11 cellular contexts compared by ENCODE assay signal in the genomic region with DNA sequence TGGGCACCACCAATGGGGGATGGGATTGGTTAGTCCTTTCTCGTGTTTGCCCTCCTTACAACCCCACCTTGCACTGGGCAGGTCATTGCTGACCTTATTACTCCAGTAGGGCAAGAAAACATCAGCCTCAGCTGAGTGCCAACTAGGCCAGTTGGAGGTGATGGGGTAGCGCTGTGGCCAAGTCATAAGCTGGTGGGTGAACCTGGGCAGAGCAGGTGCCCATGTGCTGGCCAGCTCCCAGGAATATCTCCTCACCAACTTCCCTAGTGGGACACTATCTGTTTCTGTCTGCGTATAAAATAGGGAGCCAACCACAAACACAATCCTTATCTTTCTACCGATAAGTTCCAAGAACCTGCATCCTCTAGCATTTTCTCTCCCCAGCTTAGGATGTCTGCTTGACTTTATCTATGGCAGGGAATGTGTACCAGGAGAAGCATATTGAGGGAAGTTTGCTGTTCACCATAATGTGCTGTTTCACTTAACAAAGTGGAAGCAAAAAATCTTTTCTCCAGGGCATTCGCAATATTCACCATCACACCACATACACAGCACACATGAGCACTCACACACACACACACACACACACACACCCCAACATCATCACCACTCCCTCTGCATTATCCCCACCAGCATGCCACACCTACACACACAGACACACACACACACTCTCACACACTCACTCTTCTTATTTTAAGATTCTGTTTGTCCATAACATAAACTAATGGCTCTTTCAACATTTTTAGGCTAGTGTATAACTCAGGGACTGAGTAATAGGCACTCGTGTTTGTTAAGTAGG.
DNase-seq lines count a peak whose midpoint lies in the region; ATAC-seq and TF ChIP-seq lines count a peak whose summit lies in the region.
"Had no signal": no experiment of that assay in that cellular context is flagged by ENCODE, and none has a peak within 500 bp of the region (broad histone marks: within the 10 kb centered on the region; RNA-seq: fewer than 3 reads in every experiment).

No MANE protein-coding gene starts in this region.

- H3K27me3 ChIP-seq in left ventricle myocardium inferior (ENCODE audit: low read depth) (no peaks in the 10 kb centered on the region), neural progenitor cell (no peaks in the 10 kb centered on the region)

- H3K36me3 ChIP-seq in left ventricle myocardium inferior = no peaks in the 10 kb centered on the region
- H3K36me3 ChIP-seq in neural progenitor cell = no peaks in the 10 kb centered on the region

- H3K9me3 Mint-ChIP-seq in endothelial cell (ENCODE audit: unreplicated experiment) = no peaks in the 10 kb centered on the region
- no peaks in the 10 kb centered on the region for H3K9me3 Mint-ChIP-seq in neural progenitor cell

- H4K20me1 ChIP-seq in neural progenitor cell (ENCODE audit: low read depth) = no peaks in the 10 kb centered on the region

- H3K4me1 ChIP-seq in left ventricle myocardium inferior = peaks cover 11% of the 10 kb centered on the region
- no peaks in the 10 kb centered on the region for H3K4me1 ChIP-seq in neural progenitor cell

- peaks cover 20% of the 10 kb centered on the region for H3K4me1 Mint-ChIP-seq in endothelial cell (ENCODE audit: unreplicated experiment)
- peaks cover 24% of the 10 kb centered on the region for H3K4me1 Mint-ChIP-seq in neural progenitor cell

- intact Hi-C loops in Right ventricle myocardium superior (cut with DNase I) (no loop called here), left ventricle myocardium inferior (cut with micrococcal nuclease) (no loop called here)

- no peak for DNase-seq in Right ventricle myocardium superior
- DNase-seq in left ventricle myocardium inferior = no peak
- no peak for DNase-seq in endothelial cell (ENCODE audit: low spot score)
- DNase-seq in neural progenitor cell (ENCODE audit: low spot score) = no peak
- DNase-seq in C1 segment of cervical spinal cord (lab: John Stamatoyannopoulos, UW) = no peak
- DNase-seq in NCI-H510A treated with DMSO at 0.1 percent for 48 hours (lab: John Stamatoyannopoulos, UW) = no peak
- no peak for DNase-seq in omental fat pad (ENCODE audit: low spot score)
- DNase-seq: activated naive CD4-positive, alpha-beta T cell treated with anti-CD3 and anti-CD28 coated beads, Interleukin-2, amount 50 U/mL, for 16 hours; NCI-H524 had no signal

- ATAC-seq in Right ventricle myocardium superior (ENCODE audit: poor library complexity) (peak; percentile 27), GM21447 (IDR thresholded peaks at IDR 0.05; ENCODE audit: unreplicated experiment) (no peak), omental fat pad (ENCODE audit: low FRiP score) (no peak)
- ATAC-seq: HepG2 had no signal

- no peak overlapping the region for H3K4me3 Mint-ChIP-seq in endothelial cell (ENCODE audit: unreplicated experiment)
- H3K4me3 Mint-ChIP-seq in neural progenitor cell = no peak overlapping the region

- no peaks in the 10 kb centered on the region for H3F3A ChIP-seq in neural progenitor cell (ENCODE audit: low read depth)

- peak overlapping the region; percentile 36 for H2AFZ ChIP-seq in neural progenitor cell (replicated peaks)

- H3K4me2 ChIP-seq in neural progenitor cell = no peak overlapping the region

- H3K27me3 Mint-ChIP-seq in endothelial cell (ENCODE audit: unreplicated experiment) (peaks cover 6% of the 10 kb centered on the region), neural progenitor cell (ENCODE audit: insufficient read depth, low read depth) (peaks cover 10% of the 10 kb centered on the region)

- H3K9me3 ChIP-seq in left ventricle myocardium inferior (replicated peaks) = no peaks in the 10 kb centered on the region
- no peaks in the 10 kb centered on the region for H3K9me3 ChIP-seq in neural progenitor cell (ENCODE audit: low read depth)

- no peak for TF ChIP-seq CTCF in left ventricle myocardium inferior (IDR thresholded peaks at IDR 0.05; ENCODE audit: borderline replicate concordance)
- TF ChIP-seq CTCF in endothelial cell (IDR thresholded peaks at IDR 0.05; ENCODE audit: unreplicated experiment) = no peak
- no peak for TF ChIP-seq CTCF in neural progenitor cell (IDR thresholded peaks at IDR 0.05)
- TF ChIP-seq CTCF in omental fat pad (IDR thresholded peaks at IDR 0.05) = no peak

- H3K27ac ChIP-seq in left ventricle myocardium inferior (replicated peaks) (no peak overlapping the region), neural progenitor cell (no peak overlapping the region)

- no peaks in the 10 kb centered on the region for H3K36me3 Mint-ChIP-seq in endothelial cell (ENCODE audit: low read depth, unreplicated experiment)
- H3K36me3 Mint-ChIP-seq in neural progenitor cell = no peaks in the 10 kb centered on the region

- H3K4me3 ChIP-seq in left ventricle myocardium inferior (no peak overlapping the region), neural progenitor cell (no peak overlapping the region)

- H3K79me2 ChIP-seq in neural progenitor cell (ENCODE audit: low read depth) = no peaks in the 10 kb centered on the region

- H3K9ac ChIP-seq in neural progenitor cell = no peak overlapping the region

- H3K27ac Mint-ChIP-seq in endothelial cell (ENCODE audit: unreplicated experiment) (peak overlapping the region; percentile 92), neural progenitor cell (no peak overlapping the region)
